8 cellular contexts compared by ENCODE assay signal in the genomic region with DNA sequence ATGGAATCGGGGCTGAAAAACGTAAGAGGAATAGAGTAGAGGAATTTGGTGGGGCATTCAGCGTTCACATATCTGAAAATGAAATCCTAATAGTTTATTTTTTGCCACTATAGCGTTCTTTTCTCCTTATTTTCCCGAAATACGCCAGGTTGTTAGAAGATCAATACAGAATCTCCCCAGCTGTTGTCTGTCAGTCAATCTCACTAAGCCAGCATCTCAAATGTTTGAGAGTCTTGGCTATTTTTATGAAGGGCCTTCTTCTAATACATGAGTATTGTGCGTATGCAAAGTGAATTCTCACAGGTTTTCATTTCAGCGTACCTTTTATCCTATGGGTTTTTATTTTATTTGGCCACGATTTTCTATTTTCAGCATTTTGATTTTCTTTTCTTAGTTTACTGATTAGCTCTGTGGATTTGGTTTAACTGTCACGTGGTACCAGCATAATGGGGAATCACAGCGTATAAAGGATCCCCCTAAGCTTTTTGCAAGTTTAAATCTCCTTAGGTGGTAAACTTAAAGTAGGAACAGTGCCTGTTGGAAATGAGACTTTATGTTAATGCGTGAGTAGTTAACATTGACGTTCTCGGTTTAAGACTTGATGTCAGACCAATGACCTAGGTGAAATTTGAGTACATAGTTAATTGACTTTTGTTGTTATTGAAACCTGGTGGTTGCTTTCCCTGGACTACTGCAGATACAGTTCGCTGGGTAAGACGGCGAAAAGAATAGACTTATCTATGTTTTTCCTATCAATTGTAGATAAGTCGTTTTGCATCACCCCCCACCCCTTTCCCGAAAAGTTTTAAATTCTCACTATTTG. TPM values are rescaled to one million over a fixed set of nuclear protein-coding genes. Genes with fewer than 3 reads are reported as not detected.
A peak's percentile ranks its signal among the peaks of the same experiment; 100 is the strongest.
DNase-seq lines count a peak whose midpoint lies in the region; ATAC-seq and TF ChIP-seq lines count a peak whose summit lies in the region.

No MANE protein-coding gene starts in this region.

- H3K27ac Mint-ChIP-seq in osteocyte (ENCODE audit: unreplicated experiment), result peak overlapping the region; percentile 96

- H3K4me3 Mint-ChIP-seq in osteocyte (ENCODE audit: unreplicated experiment), result peak overlapping the region; percentile 94

- H3K36me3 Mint-ChIP-seq in osteocyte (ENCODE audit: unreplicated experiment), result peaks cover 13% of the 10 kb centered on the region

- peak; percentile 4 for DNase-seq in OCI-M1 (lab: John Stamatoyannopoulos, UW)
- DNase-seq in erythroblast (lab: John Stamatoyannopoulos, UW), result peak; percentile 12 to 32
- DNase-seq in osteocyte (ENCODE audit: extremely low spot score, unreplicated experiment), result no peak
- DNase-seq in DMS53 treated with DMSO at 0.1 percent for 48 hours (lab: John Stamatoyannopoulos, UW; ENCODE audit: unreplicated experiment), result no peak
- no peak for DNase-seq in NCI-H345 treated with DMSO at 0.1 percent for 48 hours (lab: John Stamatoyannopoulos, UW; ENCODE audit: unreplicated experiment)
- DNase-seq in NCI-H774 (lab: John Stamatoyannopoulos, UW), result no peak

- ATAC-seq in HG03460 (IDR thresholded peaks at IDR 0.05; ENCODE audit: unreplicated experiment), result no peak

- no peaks in the 10 kb centered on the region for H3K27me3 Mint-ChIP-seq in osteocyte (ENCODE audit: unreplicated experiment)

- no peaks in the 10 kb centered on the region for H3K9me3 Mint-ChIP-seq in osteocyte (ENCODE audit: unreplicated experiment)

- TF ChIP-seq CTCF in GM12875 (IDR thresholded peaks at IDR 0.05; ENCODE audit: borderline replicate concordance, insufficient read depth, low read depth, low read length), result no peak
- TF ChIP-seq CTCF in osteocyte (IDR thresholded peaks at IDR 0.05), result no peak

- H3K4me3 ChIP-seq in GM12875 (ENCODE audit: low read depth, low read length), result peak overlapping the region; percentile 98

- TF ChIP-seq POLR2A in erythroblast (IDR thresholded peaks at IDR 0.05; ENCODE audit: low read length), result no peak

- peaks cover 31% of the 10 kb centered on the region for H3K4me1 Mint-ChIP-seq in osteocyte (ENCODE audit: unreplicated experiment)

RNA-seq across cellular contexts. Expression of a gene that starts 1.3 kb away (rescaled TPM):
- 155 and 158 TPM in 2 replicates for total RNA-seq in osteocyte

Comparison
In these comparisons a context has a peak if more than half of its experiments do, and no peak if none do; other contexts are left out.
1. DNase-seq: peak in OCI-M1 (single experiment) and erythroblast (2 of 2); none in osteocyte (single experiment), DMS53 treated with DMSO at 0.1 percent for 48 hours (single experiment), NCI-H345 treated with DMSO at 0.1 percent for 48 hours (single experiment) and NCI-H774 (single experiment).